18 cellular contexts compared by ENCODE assay signal in genomic region chr1:65276197-65276884, GRCh38.
"Had no signal": no experiment of that assay in that cellular context is flagged by ENCODE, and none has a peak within 500 bp of the region (broad histone marks: within the 10 kb centered on the region; RNA-seq: fewer than 3 reads in every experiment).

No MANE protein-coding gene starts in this region.

- H3K4me2 ChIP-seq: hepatocyte had no signal

- H3K36me3 Mint-ChIP-seq: activated naive CD8-positive, alpha-beta T cell treated with anti-CD3 and anti-CD28 coated beads for 36 hours had no signal

- DNase-seq: activated CD4-positive, alpha-beta T cell treated with anti-CD3 and anti-CD28 coated beads for 4 hours; activated CD8-positive, alpha-beta T cell treated with anti-CD3 and anti-CD28 coated beads for 36 hours; activated naive CD4-positive, alpha-beta T cell; activated naive CD8-positive, alpha-beta T cell treated with anti-CD3 and anti-CD28 coated beads for 36 hours; activated T-cell treated with anti-CD3 and anti-CD28 coated beads, Interleukin-2, amount 50 U/mL, for 1 hour; amniotic stem cell; foreskin keratinocyte; psoas muscle; right cardiac atrium; T-helper 1 cell; T1000; transverse colon had no signal

- H3K27me3 ChIP-seq: foreskin keratinocyte, hepatocyte, suprapubic skin, transverse colon had no signal

- H3K36me3 ChIP-seq: suprapubic skin, transverse colon had no signal

- H3K4me3 ChIP-seq: hepatocyte, lung, psoas muscle, skin epidermis, suprapubic skin, transverse colon had no signal

- H3K79me2 ChIP-seq: hepatocyte had no signal

- H3K27ac Mint-ChIP-seq: activated CD8-positive, alpha-beta T cell treated with anti-CD3 and anti-CD28 coated beads for 36 hours; activated naive CD8-positive, alpha-beta T cell treated with anti-CD3 and anti-CD28 coated beads for 36 hours; activated T-helper 17 cell treated with anti-CD3 and anti-CD28 coated beads, Interleukin-2, amount 50 U/mL, for 72 hours; stimulated activated naive CD8-positive, alpha-beta T cell treated with anti-CD3 and anti-CD28 coated beads, Interleukin-15, Interleukin-2, amounts not matched to agents 100 ng/mL and 50 ng/mL, for 24 hours had no signal

- H3K4me1 ChIP-seq: foreskin keratinocyte, transverse colon had no signal

- ATAC-seq: activated CD8-positive, alpha-beta T cell treated with anti-CD3 and anti-CD28 coated beads for 36 hours; activated T-helper 17 cell treated with anti-CD3 and anti-CD28 coated beads, Interleukin-2, amount 50 U/mL, for 72 hours; foreskin keratinocyte; psoas muscle; right cardiac atrium had no signal

- H3K4me3 Mint-ChIP-seq: activated CD8-positive, alpha-beta T cell treated with anti-CD3 and anti-CD28 coated beads for 36 hours; activated naive CD8-positive, alpha-beta T cell treated with anti-CD3 and anti-CD28 coated beads for 36 hours; activated T-helper 17 cell treated with anti-CD3 and anti-CD28 coated beads, Interleukin-2, amount 50 U/mL, for 72 hours; stimulated activated naive CD8-positive, alpha-beta T cell treated with anti-CD3 and anti-CD28 coated beads, Interleukin-15, Interleukin-2, amounts not matched to agents 100 ng/mL and 50 ng/mL, for 24 hours had no signal

- H3K27ac ChIP-seq: foreskin keratinocyte, hepatocyte, psoas muscle, skin epidermis, suprapubic skin, transverse colon had no signal

- H3K4me1 Mint-ChIP-seq: activated naive CD8-positive, alpha-beta T cell treated with anti-CD3 and anti-CD28 coated beads for 36 hours; activated T-helper 17 cell treated with anti-CD3 and anti-CD28 coated beads, Interleukin-2, amount 50 U/mL, for 72 hours had no signal

- H3K9me3 Mint-ChIP-seq: activated CD8-positive, alpha-beta T cell treated with anti-CD3 and anti-CD28 coated beads for 36 hours; activated naive CD8-positive, alpha-beta T cell treated with anti-CD3 and anti-CD28 coated beads for 36 hours; activated T-helper 17 cell treated with anti-CD3 and anti-CD28 coated beads, Interleukin-2, amount 50 U/mL, for 72 hours; stimulated activated naive CD8-positive, alpha-beta T cell treated with anti-CD3 and anti-CD28 coated beads, Interleukin-15, Interleukin-2, amounts not matched to agents 100 ng/mL and 50 ng/mL, for 24 hours had no signal
